In genomic region chr19:40421993-40422392, GRCh38 we compare ENCODE assay signal across 8 cellular contexts. TPM values are rescaled to one million over a fixed set of nuclear protein-coding genes. Genes with fewer than 3 reads are reported as not detected.
DNase-seq lines count a peak whose midpoint lies in the region; ATAC-seq and TF ChIP-seq lines count a peak whose summit lies in the region.
"Not testable (repeated sequence)": the region's sequence is repeated elsewhere in the genome, so short reads cannot be mapped to it uniquely, and the experiment has no call there.
"Had no signal": no experiment of that assay in that cellular context is flagged by ENCODE, and none has a peak within 500 bp of the region (broad histone marks: within the 10 kb centered on the region; RNA-seq: fewer than 3 reads in every experiment).

No MANE protein-coding gene starts in this region.

- DNase-seq in CD8-positive, alpha-beta T cell; T-helper 17 cell; ascending aorta (ENCODE audit: low spot score in 2 of 2); natural killer cell treated with Interleukin-12 subunit alpha and Interleukin-12 subunit beta and Interleukin-15 and Interleukin-18, amount 100 ng/mL, for 72 hours (ENCODE audit: low spot score): not testable (repeated sequence)

- H3K9me3 ChIP-seq in CD8-positive, alpha-beta T cell (ENCODE audit: low read length); T-helper 17 cell (ENCODE audit: control insufficient read depth, low read length, poor library complexity, severe bottlenecking); ascending aorta; gastroesophageal sphincter; subcutaneous abdominal adipose tissue (ENCODE audit: control insufficient read depth in 5 of 5, low read length in 5 of 5): not testable (repeated sequence)

- peak overlapping the region; percentile 44 for H3K4me3 Mint-ChIP-seq in CD8-positive, alpha-beta T cell
- H3K4me3 Mint-ChIP-seq in T-helper 17 cell: peak overlapping the region; percentile 19
- H3K4me3 Mint-ChIP-seq in natural killer cell treated with Interleukin-12 subunit alpha and Interleukin-12 subunit beta and Interleukin-15 and Interleukin-18, amount 100 ng/mL, for 72 hours: peak overlapping the region; percentile 34

- H3K36me3 ChIP-seq in CD8-positive, alpha-beta T cell (ENCODE audit: insufficient read depth, low read length): not testable (repeated sequence)
- peaks cover 11 to 17% of the 10 kb centered on the region in 2 donors for H3K36me3 ChIP-seq in ascending aorta
- H3K36me3 ChIP-seq in gastroesophageal sphincter: peaks cover 0 to 16% of the 10 kb centered on the region in 2 donors
- peaks cover 0 to 14% (median 12%) of the 10 kb centered on the region in 5 donors for H3K36me3 ChIP-seq in subcutaneous abdominal adipose tissue (ENCODE audit: control insufficient read depth in 5 of 5, insufficient read depth in 5 of 5, low read length in 5 of 5)

- not testable (repeated sequence) for H3K4me3 ChIP-seq in CD8-positive, alpha-beta T cell (ENCODE audit: low read depth, low read length); subcutaneous abdominal adipose tissue (ENCODE audit: low read depth in 1 of 5, low read length in 5 of 5)
- H3K4me3 ChIP-seq in ascending aorta: peak overlapping the region; percentile 55 to 79
- peak overlapping the region in 1 of 2 donors; percentile 56 for H3K4me3 ChIP-seq in gastroesophageal sphincter

- 50 to 64% methylated on average over 4 to 8 of the region's 9 CpGs for WGBS in gastroesophageal sphincter (ENCODE audit: low coverage in 1 of 2), 2 donors

- H3K36me3 Mint-ChIP-seq in CD8-positive, alpha-beta T cell: peaks cover 16% of the 10 kb centered on the region
- H3K36me3 Mint-ChIP-seq in T-helper 17 cell (ENCODE audit: low read depth); natural killer cell treated with Interleukin-12 subunit alpha and Interleukin-12 subunit beta and Interleukin-15 and Interleukin-18, amount 100 ng/mL, for 72 hours: not testable (repeated sequence)

- peak overlapping the region; percentile 80 for H3K27ac ChIP-seq in CD8-positive, alpha-beta T cell (ENCODE audit: low read depth, low read length)
- H3K27ac ChIP-seq in ascending aorta (peak overlapping the region; percentile 98 to 99), gastroesophageal sphincter (peak overlapping the region; percentile 92 to 100 (median 96)), subcutaneous abdominal adipose tissue (ENCODE audit: low read depth, low read length) (peak overlapping the region; percentile 98)

- not testable (repeated sequence) for ATAC-seq in CD8-positive, alpha-beta T cell; T-helper 17 cell; gastroesophageal sphincter; natural killer cell treated with Interleukin-12 subunit alpha and Interleukin-12 subunit beta and Interleukin-15 and Interleukin-18, amount 100 ng/mL, for 72 hours

- not testable (repeated sequence) for H3K27me3 Mint-ChIP-seq in CD8-positive, alpha-beta T cell (ENCODE audit: low read depth); T-helper 17 cell; natural killer cell treated with Interleukin-12 subunit alpha and Interleukin-12 subunit beta and Interleukin-15 and Interleukin-18, amount 100 ng/mL, for 72 hours

- peaks cover 17% of the 10 kb centered on the region for H3K4me1 ChIP-seq in CD8-positive, alpha-beta T cell (ENCODE audit: insufficient read depth, low read length)
- H3K4me1 ChIP-seq in ascending aorta (peaks cover 14 to 30% of the 10 kb centered on the region in 2 donors), gastroesophageal sphincter (peaks cover 0 to 62% (median 35%) of the 10 kb centered on the region in 3 donors), subcutaneous abdominal adipose tissue (ENCODE audit: control insufficient read depth in 5 of 5, insufficient read depth in 5 of 5, low read length in 5 of 5) (peaks cover 3 to 59% (median 39%) of the 10 kb centered on the region in 5 donors)

- TF ChIP-seq POLR2A in gastroesophageal sphincter (IDR thresholded peaks at IDR 0.05): not testable (repeated sequence)

- not testable (repeated sequence) for TF ChIP-seq EP300 in gastroesophageal sphincter (IDR thresholded peaks at IDR 0.05)

- not testable (repeated sequence) for H3K27me3 ChIP-seq in CD8-positive, alpha-beta T cell (ENCODE audit: insufficient read depth, low read length); ascending aorta; gastroesophageal sphincter; subcutaneous abdominal adipose tissue (ENCODE audit: control insufficient read depth in 5 of 5, insufficient read depth in 4 of 5, low read length in 5 of 5)

- POLR2A ChIA-PET in CD8-positive, alpha-beta T cell (lab: Charles Lee): interaction anchor here (1.8 to 2.3 kb wide), 3 partner anchors 21 to 187 kb away, joined by 7 to 21 read pairs (median 10); partner anchors contain the start of genes BLVRB, SERTAD3 and SPTBN4

- not testable (repeated sequence) for TF ChIP-seq CTCF in CD8-positive, alpha-beta T cell (IDR thresholded peaks at IDR 0.05); ascending aorta (IDR thresholded peaks at IDR 0.05); gastroesophageal sphincter (IDR thresholded peaks at IDR 0.05)

- H3K27ac Mint-ChIP-seq in CD8-positive, alpha-beta T cell: peak overlapping the region; percentile 70
- peak overlapping the region; percentile 90 for H3K27ac Mint-ChIP-seq in T-helper 17 cell
- H3K27ac Mint-ChIP-seq in natural killer cell treated with Interleukin-12 subunit alpha and Interleukin-12 subunit beta and Interleukin-15 and Interleukin-18, amount 100 ng/mL, for 72 hours: peak overlapping the region; percentile 72 to 76

- CTCF ChIA-PET in CD8-positive, alpha-beta T cell (lab: Charles Lee): interaction anchor here (1.9 to 2.7 kb wide), 4 partner anchors 8 to 32 kb away, joined by 10 to 15 read pairs (median 12); partner anchors contain the start of gene PRX

- intact Hi-C loops in CD8-positive, alpha-beta T cell (cut with DNase I, micrococcal nuclease): loop anchor here (1.0 to 10.0 kb wide), 8 partner anchors 22 to 1653 kb away; partner anchors contain the start of genes AKT2 (in 1 of the 2), C19orf47 (in 1 of the 2), GRIK5 (in 1 of the 2) and LTBP4 (in 1 of the 2)
- intact Hi-C loops in ascending aorta (cut with DNase I): loop anchor here (1.0 to 10.0 kb wide), 7 partner anchors 18 to 373 kb away; partner anchors contain the start of genes AKT2, BLVRB, C19orf47 and COQ8B

- peaks cover 33% of the 10 kb centered on the region for H3K4me1 Mint-ChIP-seq in CD8-positive, alpha-beta T cell (ENCODE audit: low read depth)
- peaks cover 24% of the 10 kb centered on the region for H3K4me1 Mint-ChIP-seq in T-helper 17 cell
- peaks cover 38 to 48% of the 10 kb centered on the region in 2 donors for H3K4me1 Mint-ChIP-seq in natural killer cell treated with Interleukin-12 subunit alpha and Interleukin-12 subunit beta and Interleukin-15 and Interleukin-18, amount 100 ng/mL, for 72 hours (ENCODE audit: low read depth in 2 of 2)

- not testable (repeated sequence) for H3K9me3 Mint-ChIP-seq in CD8-positive, alpha-beta T cell; natural killer cell treated with Interleukin-12 subunit alpha and Interleukin-12 subunit beta and Interleukin-15 and Interleukin-18, amount 100 ng/mL, for 72 hours

- peak overlapping the region in 2 of 5 donors; percentile 70 to 78 for H3K9ac ChIP-seq in subcutaneous abdominal adipose tissue (ENCODE audit: low read length in 5 of 5)

RNA-seq across cellular contexts. Expression of gene SERTAD1, which starts 3.8 kb away (rescaled TPM):
- total RNA-seq in CD8-positive, alpha-beta T cell: 10 to 100 TPM; 36.7 to 38.7 TPM
- total RNA-seq in T-helper 17 cell: 10 to 100 TPM; 18.1 to 19.4 TPM
- 39.7 TPM for total RNA-seq in ascending aorta
- total RNA-seq in gastroesophageal sphincter: 10 to 100 TPM; 16.6 to 22.1 (median 18.9) TPM
- total RNA-seq in natural killer cell treated with Interleukin-12 subunit alpha and Interleukin-12 subunit beta and Interleukin-15 and Interleukin-18, amount 100 ng/mL, for 72 hours: 10 to 100 TPM; 11.2 to 21.5 TPM

RNA-seq across cellular contexts. Expression of gene PRX, which starts 8.8 kb away (rescaled TPM):
- total RNA-seq in CD8-positive, alpha-beta T cell: 1 to 10 TPM; 1.1 to 1.4 TPM
- total RNA-seq in T-helper 17 cell (1 to 10 TPM; 1.5 to 1.7 TPM), ascending aorta (3.3 TPM), gastroesophageal sphincter (10 to 100 TPM in 1 of 4 donors, 1 to 10 TPM in 3; 4.5 to 12.7 (median 6.7) TPM)
- total RNA-seq in natural killer cell treated with Interleukin-12 subunit alpha and Interleukin-12 subunit beta and Interleukin-15 and Interleukin-18, amount 100 ng/mL, for 72 hours: under 1 TPM; 0.48 to 0.78 TPM

RNA-seq across cellular contexts. Expression of gene SERTAD3, which starts 22.1 kb away (rescaled TPM):
- 10 to 100 TPM; 27.9 to 33.4 TPM for total RNA-seq in CD8-positive, alpha-beta T cell
- 10 to 100 TPM; 23.5 to 24.6 TPM for total RNA-seq in T-helper 17 cell
- 36.9 TPM for total RNA-seq in ascending aorta
- 10 to 100 TPM; 22.1 to 30.2 (median 26.4) TPM for total RNA-seq in gastroesophageal sphincter
- total RNA-seq in natural killer cell treated with Interleukin-12 subunit alpha and Interleukin-12 subunit beta and Interleukin-15 and Interleukin-18, amount 100 ng/mL, for 72 hours: 10 to 100 TPM; 12.8 to 13.2 TPM

RNA-seq across cellular contexts. Expression of gene HIPK4, which starts 32.0 kb away (rescaled TPM):
- under 1 TPM in 1 of 2 experiments, not detected in 1; 0.14 TPM for total RNA-seq in CD8-positive, alpha-beta T cell
- not detected for total RNA-seq in T-helper 17 cell
- not detected for total RNA-seq in ascending aorta
- total RNA-seq in gastroesophageal sphincter: 1 to 10 TPM in 1 of 4 donors, under 1 TPM in 1, not detected in 2; 0.19 to 1.1 TPM
- total RNA-seq in natural killer cell treated with Interleukin-12 subunit alpha and Interleukin-12 subunit beta and Interleukin-15 and Interleukin-18, amount 100 ng/mL, for 72 hours: not detected
- total RNA-seq: G401, lung microvascular endothelial cell had no signal

RNA-seq across cellular contexts. Expression of gene BLVRB, which starts 43.6 kb away (rescaled TPM):
- 1 to 10 TPM; 5.1 to 6.4 TPM for total RNA-seq in CD8-positive, alpha-beta T cell
- 1 to 10 TPM; 7.4 to 9.9 TPM for total RNA-seq in T-helper 17 cell
- total RNA-seq in ascending aorta: 295 TPM
- total RNA-seq in gastroesophageal sphincter: 100 to 1,000 TPM; 146 to 209 (median 164) TPM
- total RNA-seq in natural killer cell treated with Interleukin-12 subunit alpha and Interleukin-12 subunit beta and Interleukin-15 and Interleukin-18, amount 100 ng/mL, for 72 hours: 1 to 10 TPM; 4.6 to 5.3 TPM
